ENCODE assay signal across 10 cellular contexts in genomic region chr15:58551764-58552504, GRCh38.
DNase-seq lines count a peak whose midpoint lies in the region; ATAC-seq and TF ChIP-seq lines count a peak whose summit lies in the region.
"Had no signal": no experiment of that assay in that cellular context is flagged by ENCODE, and none has a peak within 500 bp of the region (broad histone marks: within the 10 kb centered on the region; RNA-seq: fewer than 3 reads in every experiment).

No MANE protein-coding gene starts in this region.

- no peaks in the 10 kb centered on the region for H3K9me3 ChIP-seq in CD8-positive, alpha-beta T cell (ENCODE audit: low read length)

- H3K27me3 ChIP-seq in CD8-positive, alpha-beta T cell (ENCODE audit: insufficient read depth, low read length): no peaks in the 10 kb centered on the region

- CTCF ChIA-PET in activated CD4-positive, alpha-beta T cell treated with anti-CD3 and anti-CD28 coated beads for 36 hours (lab: Charles Lee): interaction anchor here (0.6 to 0.7 kb wide), 2 partner anchors 29 to 281 kb away, joined by 3 to 4 read pairs; no protein-coding TSS in a partner anchor
- CTCF ChIA-PET in CD8-positive, alpha-beta T cell (lab: Charles Lee): no interaction called here

- H3K9me3 Mint-ChIP-seq in activated CD4-positive, alpha-beta T cell treated with anti-CD3 and anti-CD28 coated beads for 36 hours (ENCODE audit: low read depth): no peaks in the 10 kb centered on the region
- H3K9me3 Mint-ChIP-seq in CD8-positive, alpha-beta T cell: no peaks in the 10 kb centered on the region

- TF ChIP-seq CTCF in astrocyte of the cerebellum (IDR thresholded peaks at IDR 0.05; ENCODE audit: low read depth, low read length, missing control alignments): no peak
- TF ChIP-seq CTCF in CD8-positive, alpha-beta T cell (IDR thresholded peaks at IDR 0.05): no peak

- peaks cover 13% of the 10 kb centered on the region for H3K4me1 Mint-ChIP-seq in activated CD4-positive, alpha-beta T cell treated with anti-CD3 and anti-CD28 coated beads for 36 hours
- H3K4me1 Mint-ChIP-seq in CD8-positive, alpha-beta T cell (ENCODE audit: low read depth): peaks cover 13% of the 10 kb centered on the region

- H3K4me1 ChIP-seq in CD8-positive, alpha-beta T cell (ENCODE audit: insufficient read depth, low read length): peaks cover 6% of the 10 kb centered on the region

- H3K36me3 ChIP-seq in CD8-positive, alpha-beta T cell (ENCODE audit: insufficient read depth, low read length): no peaks in the 10 kb centered on the region

- no peaks in the 10 kb centered on the region for H3K27me3 Mint-ChIP-seq in activated CD4-positive, alpha-beta T cell treated with anti-CD3 and anti-CD28 coated beads for 36 hours
- no peaks in the 10 kb centered on the region for H3K27me3 Mint-ChIP-seq in CD8-positive, alpha-beta T cell (ENCODE audit: low read depth)

- in situ Hi-C loops in astrocyte of the cerebellum (cut with HindIII; ENCODE audit: low sequenced_read_pairs): no loop called here

- POLR2A ChIA-PET in activated CD4-positive, alpha-beta T cell treated with anti-CD3 and anti-CD28 coated beads for 36 hours (lab: Charles Lee): interaction anchor here (0.5 kb wide), 1 partner anchor 887 kb away, joined by 3 read pairs; no protein-coding TSS in a partner anchor
- POLR2A ChIA-PET in CD8-positive, alpha-beta T cell (lab: Charles Lee): no interaction called here

- no peak overlapping the region for H3K27ac ChIP-seq in CD8-positive, alpha-beta T cell (ENCODE audit: low read depth, low read length)
- H3K27ac ChIP-seq: VCaP had no signal

- ATAC-seq in activated CD4-positive, alpha-beta T cell treated with anti-CD3 and anti-CD28 coated beads for 36 hours: no peak
- ATAC-seq in CD8-positive, alpha-beta T cell: no peak

- peak overlapping the region; percentile 10 for H3K27ac Mint-ChIP-seq in activated CD4-positive, alpha-beta T cell treated with anti-CD3 and anti-CD28 coated beads for 36 hours
- H3K27ac Mint-ChIP-seq in CD8-positive, alpha-beta T cell: no peak overlapping the region

- H3K4me3 Mint-ChIP-seq in activated CD4-positive, alpha-beta T cell treated with anti-CD3 and anti-CD28 coated beads for 36 hours: no peak overlapping the region
- no peak overlapping the region for H3K4me3 Mint-ChIP-seq in CD8-positive, alpha-beta T cell

- H3K4me3 ChIP-seq in astrocyte of the cerebellum (ENCODE audit: low read depth, low read length): no peak overlapping the region
- no peak overlapping the region for H3K4me3 ChIP-seq in CD8-positive, alpha-beta T cell (ENCODE audit: low read depth, low read length)

- intact Hi-C loops in activated CD4-positive, alpha-beta T cell treated with anti-CD3 and anti-CD28 coated beads for 36 hours (cut with DNase I, micrococcal nuclease): no loop called here
- intact Hi-C loops in CD8-positive, alpha-beta T cell (cut with DNase I, micrococcal nuclease): no loop called here

- H3K36me3 Mint-ChIP-seq in activated CD4-positive, alpha-beta T cell treated with anti-CD3 and anti-CD28 coated beads for 36 hours (ENCODE audit: low read depth): no peaks in the 10 kb centered on the region
- H3K36me3 Mint-ChIP-seq in CD8-positive, alpha-beta T cell: no peaks in the 10 kb centered on the region
- H3K36me3 Mint-ChIP-seq: CD4-positive, CD25-positive, alpha-beta regulatory T cell had no signal

- no peak for DNase-seq in activated CD4-positive, alpha-beta T cell treated with anti-CD3 and anti-CD28 coated beads for 36 hours
- no peak for DNase-seq in activated CD4-positive, alpha-beta T cell treated with anti-CD3 and anti-CD28 coated beads, Interleukin-2, amount 50 U/mL, for 1 hour
- DNase-seq in astrocyte of the cerebellum (ENCODE audit: low read depth) (peak; percentile 95), islet precursor cell (peak; percentile 86), superior temporal gyrus (ENCODE audit: extremely low spot score) (peak; percentile 77), NCI-H1417 treated with DMSO at 0.1 percent for 48 hours (lab: John Stamatoyannopoulos, UW) (no peak)
- no peak for DNase-seq in CD8-positive, alpha-beta T cell
- no peak for DNase-seq in effector CD8-positive, alpha-beta T cell (lab: John Stamatoyannopoulos, UW)
- DNase-seq: CD4-positive, CD25-positive, alpha-beta regulatory T cell had no signal

Comparison
In these comparisons a context has a peak if more than half of its experiments do, and no peak if none do; other contexts are left out.
1. DNase-seq: peak in astrocyte of the cerebellum (single experiment), islet precursor cell (single experiment) and superior temporal gyrus (single experiment); none in activated CD4-positive, alpha-beta T cell treated with anti-CD3 and anti-CD28 coated beads for 36 hours (single experiment), activated CD4-positive, alpha-beta T cell treated with anti-CD3 and anti-CD28 coated beads, Interleukin-2, amount 50 U/mL, for 1 hour (single experiment), CD8-positive, alpha-beta T cell (0 of 7), effector CD8-positive, alpha-beta T cell (single experiment) and NCI-H1417 treated with DMSO at 0.1 percent for 48 hours (single experiment).